Comparison of ENCODE assay signal across 17 cellular contexts in the genomic region with DNA sequence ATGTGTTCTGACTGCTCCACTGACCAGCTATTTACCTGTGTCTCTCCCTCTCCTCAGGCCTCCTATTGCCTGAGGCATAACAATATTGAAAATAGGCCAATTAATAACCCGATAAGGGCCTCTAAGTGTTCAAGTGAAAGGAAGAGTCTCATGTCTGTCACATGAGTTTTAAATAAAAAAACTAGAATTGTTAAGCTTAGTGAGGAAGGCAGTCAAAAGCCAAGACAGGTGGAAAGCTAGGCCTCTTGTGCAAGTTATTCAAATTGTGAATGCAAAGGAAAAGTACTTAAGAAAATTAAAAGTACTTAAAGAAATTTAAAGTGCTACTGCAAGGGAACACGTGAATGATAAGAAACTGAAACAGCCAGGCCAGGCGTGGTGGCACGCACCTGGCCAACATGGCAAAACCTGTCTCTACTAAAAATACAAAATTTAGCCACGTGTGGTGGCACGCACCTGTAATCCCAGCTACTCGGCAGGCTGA. TPM values are rescaled to one million over a fixed set of nuclear protein-coding genes. Genes with fewer than 3 reads are reported as not detected.
DNase-seq lines count a peak whose midpoint lies in the region; ATAC-seq, FAIRE-seq and TF ChIP-seq lines count a peak whose summit lies in the region.
"Had no signal": no experiment of that assay in that cellular context is flagged by ENCODE, and none has a peak within 500 bp of the region (broad histone marks: within the 10 kb centered on the region; RNA-seq: fewer than 3 reads in every experiment).

No MANE protein-coding gene starts in this region.

- H3K9me3 ChIP-seq in left lung (no peaks in the 10 kb centered on the region), neural progenitor cell (ENCODE audit: low read depth) (no peaks in the 10 kb centered on the region)
- H3K9me3 ChIP-seq: psoas muscle had no signal

- H3K9me3 Mint-ChIP-seq in neural progenitor cell = peaks cover 5% of the 10 kb centered on the region
- H3K9me3 Mint-ChIP-seq: activated CD4-positive, alpha-beta T cell treated with anti-CD3 and anti-CD28 coated beads, Interleukin-2, amount 10 ng/mL, durations not matched to agents 24 days and 14 days; activated T-helper 2 cell treated with anti-CD3 and anti-CD28 coated beads, Interferon-gamma antibody, Interleukin-2, Interleukin-4, amounts not matched to agents 10 μg/mL and 5 μg/mL and 100 μg/mL, durations not matched to agents 14 hours and 24 hours and 36 hours; stimulated activated naive CD8-positive, alpha-beta T cell treated with anti-CD3 and anti-CD28 coated beads, Interleukin-15, Interleukin-2, amounts not matched to agents 100 ng/mL and 50 ng/mL, for 24 hours; T-helper 1 cell treated with Interleukin-12 subunit alpha and Interleukin-12 subunit beta and Interleukin-4 antibody, amounts not matched to agents 30 μg/mL and 1 μg/mL, for 36 hours had no signal

- H3K27ac ChIP-seq in left lung (no peak overlapping the region), neural progenitor cell (no peak overlapping the region)
- H3K27ac ChIP-seq: C4-2B, foreskin keratinocyte, psoas muscle had no signal

- H2AFZ ChIP-seq in neural progenitor cell (replicated peaks) = no peak overlapping the region

- no peaks in the 10 kb centered on the region for H3K4me1 Mint-ChIP-seq in neural progenitor cell

- H3K4me3 ChIP-seq in left lung = no peak overlapping the region
- H3K4me3 ChIP-seq in neural progenitor cell = no peak overlapping the region
- H3K4me3 ChIP-seq: psoas muscle had no signal

- H3K27me3 Mint-ChIP-seq in neural progenitor cell (ENCODE audit: insufficient read depth, low read depth) = no peaks in the 10 kb centered on the region
- H3K27me3 Mint-ChIP-seq: activated CD4-positive, alpha-beta T cell treated with anti-CD3 and anti-CD28 coated beads, Interleukin-2, amount 10 ng/mL, durations not matched to agents 24 days and 14 days; stimulated activated naive CD8-positive, alpha-beta T cell treated with anti-CD3 and anti-CD28 coated beads, Interleukin-15, Interleukin-2, amounts not matched to agents 100 ng/mL and 50 ng/mL, for 24 hours had no signal

- H3K4me1 ChIP-seq in left lung (no peaks in the 10 kb centered on the region), neural progenitor cell (no peaks in the 10 kb centered on the region)
- H3K4me1 ChIP-seq: foreskin keratinocyte, psoas muscle had no signal

- no peaks in the 10 kb centered on the region for H4K20me1 ChIP-seq in neural progenitor cell (ENCODE audit: low read depth)

- no peak for TF ChIP-seq POLR2A in H54 (IDR thresholded peaks at IDR 0.05; ENCODE audit: low read depth, low read length)

- no peak overlapping the region for H3K4me2 ChIP-seq in neural progenitor cell

- DNase-seq in left lung (peak in 1 of 2 donors; percentile 36), H54 (ENCODE audit: insufficient read length, low spot score) (no peak), neural progenitor cell (ENCODE audit: low spot score) (no peak), HPDE6-E6E7 (ENCODE audit: extremely low spot score) (no peak)
- DNase-seq: activated CD4-positive, alpha-beta T cell treated with anti-CD3 and anti-CD28 coated beads, Interleukin-2, amount 10 ng/mL, durations not matched to agents 24 days and 14 days; foreskin keratinocyte; Kasumi-1; psoas muscle; stimulated activated CD4-positive, alpha-beta T cell treated with anti-CD3 and anti-CD28 coated beads, Interleukin-2, amount 100 ng/mL, for 48 hours had no signal

- peaks cover 2% of the 10 kb centered on the region for H3K36me3 Mint-ChIP-seq in neural progenitor cell

- ATAC-seq in GM18907 (IDR thresholded peaks at IDR 0.05; ENCODE audit: unreplicated experiment) (peak; percentile 79), GM21723 (IDR thresholded peaks at IDR 0.05; ENCODE audit: unreplicated experiment) (peak; percentile 77), HG03196 (IDR thresholded peaks at IDR 0.05; ENCODE audit: unreplicated experiment) (peak; percentile 75), left lung (peak; percentile 88), HG03139 (IDR thresholded peaks at IDR 0.05; ENCODE audit: unreplicated experiment) (no peak)
- ATAC-seq: foreskin keratinocyte, psoas muscle had no signal

- no peak overlapping the region for H3K9ac ChIP-seq in neural progenitor cell

- TF ChIP-seq CTCF in left lung (IDR thresholded peaks at IDR 0.05) (no peak), neural progenitor cell (IDR thresholded peaks at IDR 0.05) (no peak)

- no peak overlapping the region for H3K4me3 Mint-ChIP-seq in neural progenitor cell
- H3K4me3 Mint-ChIP-seq: activated CD4-positive, alpha-beta T cell treated with anti-CD3 and anti-CD28 coated beads, Interleukin-2, amount 10 ng/mL, durations not matched to agents 24 days and 14 days; stimulated activated naive CD8-positive, alpha-beta T cell treated with anti-CD3 and anti-CD28 coated beads, Interleukin-15, Interleukin-2, amounts not matched to agents 100 ng/mL and 50 ng/mL, for 24 hours; T-helper 1 cell treated with Interleukin-12 subunit alpha and Interleukin-12 subunit beta and Interleukin-4 antibody, amounts not matched to agents 30 μg/mL and 1 μg/mL, for 36 hours had no signal

- H3K27ac Mint-ChIP-seq in neural progenitor cell = no peak overlapping the region
- H3K27ac Mint-ChIP-seq: activated CD4-positive, alpha-beta T cell treated with anti-CD3 and anti-CD28 coated beads, Interleukin-2, amount 10 ng/mL, durations not matched to agents 24 days and 14 days; activated T-helper 2 cell treated with anti-CD3 and anti-CD28 coated beads, Interferon-gamma antibody, Interleukin-2, Interleukin-4, amounts not matched to agents 10 μg/mL and 5 μg/mL and 100 μg/mL, durations not matched to agents 14 hours and 24 hours and 36 hours; stimulated activated naive CD8-positive, alpha-beta T cell treated with anti-CD3 and anti-CD28 coated beads, Interleukin-15, Interleukin-2, amounts not matched to agents 100 ng/mL and 50 ng/mL, for 24 hours; T-helper 1 cell treated with Interleukin-12 subunit alpha and Interleukin-12 subunit beta and Interleukin-4 antibody, amounts not matched to agents 30 μg/mL and 1 μg/mL, for 36 hours had no signal

- no peak for FAIRE-seq in H54 (lab: Jason Lieb, UNC)

- H3K79me2 ChIP-seq in neural progenitor cell (ENCODE audit: low read depth) = no peaks in the 10 kb centered on the region

- intact Hi-C loops in left lung (cut with DNase I) = no loop called here

- H3F3A ChIP-seq in neural progenitor cell (ENCODE audit: low read depth) = no peaks in the 10 kb centered on the region

- H3K27me3 ChIP-seq in left lung (no peaks in the 10 kb centered on the region), neural progenitor cell (no peaks in the 10 kb centered on the region)
- H3K27me3 ChIP-seq: foreskin keratinocyte had no signal

- H3K36me3 ChIP-seq in left lung (no peaks in the 10 kb centered on the region), neural progenitor cell (no peaks in the 10 kb centered on the region)

RNA-seq across cellular contexts. Expression of a gene that starts 44.9 kb away (rescaled TPM):
- total RNA-seq in left lung = 1 to 10 TPM; 2.2 to 2.6 TPM
- 6.9 and 9.1 TPM in 2 replicates for total RNA-seq in neural progenitor cell (ENCODE audit: low replicate concordance)

RNA-seq across cellular contexts. Expression of a gene that starts 47.7 kb away (rescaled TPM):
- total RNA-seq in left lung (under 1 TPM in 1 of 2 donors, not detected in 1; 0.15 TPM), neural progenitor cell (ENCODE audit: low replicate concordance) (not detected in 2 replicates)
- total RNA-seq: foreskin keratinocyte, psoas muscle had no signal
